Comparison of ENCODE assay signal across 23 cellular contexts in genomic region chr5:106489004-106489403, GRCh38.
"Had no signal": no experiment of that assay in that cellular context is flagged by ENCODE, and none has a peak within 500 bp of the region (broad histone marks: within the 10 kb centered on the region; RNA-seq: fewer than 3 reads in every experiment).

No MANE protein-coding gene starts in this region.

- H3K4me1 Mint-ChIP-seq: activated CD4-positive, alpha-beta T cell treated with anti-CD3 and anti-CD28 coated beads, Interleukin-2, amount 10 ng/mL, durations not matched to agents 24 days and 14 days; activated CD8-positive, alpha-beta memory T cell treated with anti-CD3 and anti-CD28 coated beads, Interleukin-2, amount 10 ng/mL, durations not matched to agents 7 days and 5 days; central memory CD8-positive, alpha-beta T cell had no signal

- ATAC-seq: activated CD8-positive, alpha-beta memory T cell treated with anti-CD3 and anti-CD28 coated beads, Interleukin-2, amount 10 ng/mL, durations not matched to agents 7 days and 5 days; Panc1; Right ventricle myocardium inferior had no signal

- H3K27ac Mint-ChIP-seq: activated CD4-positive, alpha-beta T cell treated with anti-CD3 and anti-CD28 coated beads, Interleukin-2, amount 10 ng/mL, durations not matched to agents 24 days and 14 days; activated CD8-positive, alpha-beta memory T cell treated with anti-CD3 and anti-CD28 coated beads, Interleukin-2, amount 10 ng/mL, durations not matched to agents 7 days and 5 days; activated naive CD8-positive, alpha-beta T cell; activated T-cell treated with anti-CD3 and anti-CD28 coated beads, Interleukin-2, amount 50 U/mL, for 24 hours; activated T-helper 1 cell treated with anti-CD3 and anti-CD28 coated beads, Interleukin-12 subunit alpha, Interleukin-12 subunit beta, Interleukin-2, Interleukin-4 antibody, amounts not matched to agents 30 ng/mL and 10 ng/mL and 1 ng/mL, durations not matched to agents 14 hours and 24 hours and 36 hours; brain; T-helper 2 cell treated with Interferon-gamma antibody and Interleukin-4, amounts not matched to agents 5 μg/mL and 100 μg/mL, for 36 hours had no signal

- H3K36me3 Mint-ChIP-seq: activated CD8-positive, alpha-beta memory T cell treated with anti-CD3 and anti-CD28 coated beads, Interleukin-2, amount 10 ng/mL, durations not matched to agents 7 days and 5 days; activated naive CD8-positive, alpha-beta T cell; brain had no signal

- H3K27ac ChIP-seq: SK-N-MC had no signal

- DNase-seq: activated CD4-positive, alpha-beta T cell treated with anti-CD3 and anti-CD28 coated beads, Interleukin-2, amount 10 ng/mL, durations not matched to agents 24 days and 14 days; activated CD4-positive, alpha-beta T cell treated with anti-CD3 and anti-CD28 coated beads, Interleukin-2, amount 50 U/mL, for 48 hours; activated CD4-positive, CD25-positive, alpha-beta regulatory T cell treated with anti-CD3 and anti-CD28 coated beads, Interleukin-2, amount 50 U/mL, for 72 hours; activated CD8-positive, alpha-beta memory T cell treated with anti-CD3 and anti-CD28 coated beads, Interleukin-2, amount 10 ng/mL, durations not matched to agents 7 days and 5 days; activated effector memory CD4-positive, alpha-beta T cell treated with Interleukin-2 at 50 U/mL for 16 hours; activated naive CD4-positive, alpha-beta T cell treated with Interleukin-2 at 50 U/mL for 16 hours; activated T-cell treated with anti-CD3 and anti-CD28 coated beads, Interleukin-2, amount 50 U/mL, for 24 hours; MM.1S; NCI-H1105; NCI-H1436 treated with DMSO at 0.1 percent for 48 hours; NCI-H187; NCI-H2081; NCI-H510A treated with DMSO at 0.1 percent for 48 hours; RPMI8226; SW 1271 had no signal

- H3K27me3 Mint-ChIP-seq: activated CD4-positive, alpha-beta T cell treated with anti-CD3 and anti-CD28 coated beads, Interleukin-2, amount 10 ng/mL, durations not matched to agents 24 days and 14 days; activated CD8-positive, alpha-beta memory T cell treated with anti-CD3 and anti-CD28 coated beads, Interleukin-2, amount 10 ng/mL, durations not matched to agents 7 days and 5 days; activated naive CD8-positive, alpha-beta T cell; activated T-cell treated with anti-CD3 and anti-CD28 coated beads, Interleukin-2, amount 50 U/mL, for 24 hours; central memory CD8-positive, alpha-beta T cell had no signal

- H3K9me3 Mint-ChIP-seq: activated CD4-positive, alpha-beta T cell treated with anti-CD3 and anti-CD28 coated beads, Interleukin-2, amount 10 ng/mL, durations not matched to agents 24 days and 14 days; activated T-helper 1 cell treated with anti-CD3 and anti-CD28 coated beads, Interleukin-12 subunit alpha, Interleukin-12 subunit beta, Interleukin-2, Interleukin-4 antibody, amounts not matched to agents 30 ng/mL and 10 ng/mL and 1 ng/mL, durations not matched to agents 14 hours and 24 hours and 36 hours; central memory CD8-positive, alpha-beta T cell; T-helper 2 cell treated with Interferon-gamma antibody and Interleukin-4, amounts not matched to agents 5 μg/mL and 100 μg/mL, for 36 hours had no signal

- H3K4me3 ChIP-seq: SK-N-MC had no signal

- H3K4me3 Mint-ChIP-seq: activated CD4-positive, alpha-beta T cell treated with anti-CD3 and anti-CD28 coated beads, Interleukin-2, amount 10 ng/mL, durations not matched to agents 24 days and 14 days; activated CD8-positive, alpha-beta memory T cell treated with anti-CD3 and anti-CD28 coated beads, Interleukin-2, amount 10 ng/mL, durations not matched to agents 7 days and 5 days; activated naive CD8-positive, alpha-beta T cell; activated T-cell treated with anti-CD3 and anti-CD28 coated beads, Interleukin-2, amount 50 U/mL, for 24 hours; activated T-helper 1 cell treated with anti-CD3 and anti-CD28 coated beads, Interleukin-12 subunit alpha, Interleukin-12 subunit beta, Interleukin-2, Interleukin-4 antibody, amounts not matched to agents 30 ng/mL and 10 ng/mL and 1 ng/mL, durations not matched to agents 14 hours and 24 hours and 36 hours; brain; central memory CD8-positive, alpha-beta T cell; T-helper 2 cell treated with Interferon-gamma antibody and Interleukin-4, amounts not matched to agents 5 μg/mL and 100 μg/mL, for 36 hours had no signal
